ENCODE assay signal across 1 cellular context in genomic region chr2:12167525-12168317, GRCh38.
TF ChIP-seq lines count a peak whose summit lies in the region.

No MANE protein-coding gene starts in this region.

TF ChIP-seq in H1, 55 proteins besides CTCF, POLR2A, EP300 and RAD21:
- TF ChIP-seq CHD7 (IDR thresholded peaks at IDR 0.05; ENCODE audit: insufficient replicate concordance, low read length): no peak
- TF ChIP-seq SP1 (IDR thresholded peaks at IDR 0.05; ENCODE audit: low read depth, low read length): no peak
- TF ChIP-seq POLR2AphosphoS5 (IDR thresholded peaks at IDR 0.05; ENCODE audit: low read depth, low read length): no peak
- TF ChIP-seq HDAC2 (IDR thresholded peaks at IDR 0.05; ENCODE audit: borderline replicate concordance in 1 of 2, low read depth in 2 of 2, low read length in 2 of 2): no peak
- no peak for TF ChIP-seq JUND (IDR thresholded peaks at IDR 0.05; ENCODE audit: low read length)
- no peak for TF ChIP-seq RBBP5 (IDR thresholded peaks at IDR 0.05; ENCODE audit: borderline replicate concordance, low read depth, low read length)
- no peak for TF ChIP-seq BACH1 (IDR thresholded peaks at IDR 0.05; ENCODE audit: low read length)
- no peak for TF ChIP-seq USF2 (IDR thresholded peaks at IDR 0.05; ENCODE audit: low read length)
- TF ChIP-seq MAFK (IDR thresholded peaks at IDR 0.05; ENCODE audit: low read depth, low read length): no peak
- no peak for TF ChIP-seq YY1 (IDR thresholded peaks at IDR 0.05; ENCODE audit: low read depth, low read length)
- no peak for TF ChIP-seq MAX (IDR thresholded peaks at IDR 0.05)
